2 cellular contexts compared by ENCODE assay signal in the genomic region with DNA sequence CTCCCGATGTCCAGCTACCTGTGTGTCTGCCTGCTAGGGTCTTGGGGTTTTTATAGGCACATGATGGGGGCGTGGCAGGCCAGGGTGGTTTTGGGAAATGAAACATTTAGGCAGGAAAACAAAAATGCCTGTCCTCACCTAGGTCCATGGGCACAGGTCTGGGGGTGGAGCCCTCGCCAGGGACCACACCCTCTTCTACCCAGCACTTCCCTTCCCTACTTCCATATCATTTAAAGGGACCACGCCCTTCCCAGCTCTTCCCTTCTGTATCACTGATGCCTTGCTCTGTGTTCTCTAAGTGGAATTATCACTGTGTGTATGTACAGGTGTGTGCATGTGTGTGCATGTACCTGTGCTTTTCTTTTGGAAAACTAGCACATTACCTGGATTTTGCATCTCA.
TF ChIP-seq lines count a peak whose summit lies in the region.

No MANE protein-coding gene starts in this region.

TF ChIP-seq in A549, 52 proteins besides CTCF, POLR2A, EP300 and RAD21:
- TF ChIP-seq MAFK (IDR thresholded peaks at IDR 0.05; ENCODE audit: partially characterized antibody) (no peak), FOSL2 (IDR thresholded peaks at IDR 0.05) (no peak), FOSL2 (CRISPR knock-in tag; IDR thresholded peaks at IDR 0.05) (no peak), HOXA7 (CRISPR knock-in tag; IDR thresholded peaks at IDR 0.05) (no peak)

TF ChIP-seq in HEK293, 187 proteins besides CTCF, POLR2A, EP300 and RAD21:
- no peak for TF ChIP-seq ZEB2 (tag by site-specific recombination; IDR thresholded peaks at IDR 0.05)
- TF ChIP-seq KLF1 (tag by site-specific recombination; IDR thresholded peaks at IDR 0.05), result peak; percentile 10; the same call in 1 of the 2 replicates
- TF ChIP-seq, protein P1, sequence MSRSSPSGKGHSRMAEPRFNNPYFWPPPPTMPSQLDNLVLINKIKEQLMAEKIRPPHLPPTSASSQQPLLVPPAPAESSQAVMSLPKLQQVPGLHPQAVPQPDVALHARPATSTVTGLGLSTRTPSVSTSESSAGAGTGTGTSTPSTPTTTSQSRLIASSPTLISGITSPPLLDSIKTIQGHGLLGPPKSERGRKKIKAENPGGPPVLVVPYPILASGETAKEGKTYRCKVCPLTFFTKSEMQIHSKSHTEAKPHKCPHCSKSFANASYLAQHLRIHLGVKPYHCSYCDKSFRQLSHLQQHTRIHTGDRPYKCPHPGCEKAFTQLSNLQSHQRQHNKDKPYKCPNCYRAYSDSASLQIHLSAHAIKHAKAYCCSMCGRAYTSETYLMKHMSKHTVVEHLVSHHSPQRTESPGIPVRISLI (tag by site-specific recombination; IDR thresholded peaks at IDR 0.05), result no peak
- no peak for TF ChIP-seq ZSCAN23 (tag by site-specific recombination; IDR thresholded peaks at IDR 0.05)
- TF ChIP-seq ZNF777 (tag by site-specific recombination; IDR thresholded peaks at IDR 0.05; ENCODE audit: borderline replicate concordance), result no peak
